In genomic region chr12:11726659-11727058, GRCh38 we compare ENCODE assay signal across 14 cellular contexts.
DNase-seq lines count a peak whose midpoint lies in the region; ATAC-seq and TF ChIP-seq lines count a peak whose summit lies in the region.
"Had no signal": no experiment of that assay in that cellular context is flagged by ENCODE, and none has a peak within 500 bp of the region (broad histone marks: within the 10 kb centered on the region; RNA-seq: fewer than 3 reads in every experiment).

No MANE protein-coding gene starts in this region.

- peak; percentile 58 for ATAC-seq in activated naive CD8-positive, alpha-beta T cell treated with anti-CD3 and anti-CD28 coated beads, Interleukin-2, amount 50 U/mL, for 24 hours
- ATAC-seq: A549 had no signal

- no peak overlapping the region for H2BK120ac ChIP-seq in H9 (ENCODE audit: low read depth, low read length, poor library complexity, severe bottlenecking)

- H3K79me2 ChIP-seq in H9 (ENCODE audit: insufficient read depth, low read length), result no peaks in the 10 kb centered on the region

- H3K4me1 ChIP-seq in H9 (ENCODE audit: insufficient read depth, low read length) (peaks cover 3% of the 10 kb centered on the region; the same call in 1 of the 2 replicates), sigmoid colon (peaks cover 0 to 87% (median 69%) of the 10 kb centered on the region in 4 donors)

- H3K36me3 ChIP-seq in sigmoid colon, result no peaks in the 10 kb centered on the region
- H3K36me3 ChIP-seq: heart left ventricle, Peyer's patch had no signal

- TF ChIP-seq EP300 in sigmoid colon (IDR thresholded peaks at IDR 0.05), result no peak

- H3K4me1 Mint-ChIP-seq in activated CD4-positive, alpha-beta T cell treated with anti-CD3 and anti-CD28 coated beads, Interleukin-2, amount 10 ng/mL, durations not matched to agents 7 days and 5 days, result peaks cover 55% of the 10 kb centered on the region
- H3K4me1 Mint-ChIP-seq in H9, result peaks cover 31 to 41% of the 10 kb centered on the region in 2 experiments
- H3K4me1 Mint-ChIP-seq in activated naive CD8-positive, alpha-beta T cell treated with anti-CD3 and anti-CD28 coated beads, Interleukin-2, amount 50 U/mL, for 24 hours, result peaks cover 69% of the 10 kb centered on the region

- H3K4me3 Mint-ChIP-seq in activated CD4-positive, alpha-beta T cell treated with anti-CD3 and anti-CD28 coated beads, Interleukin-2, amount 10 ng/mL, durations not matched to agents 7 days and 5 days, result no peak overlapping the region
- H3K4me3 Mint-ChIP-seq in H9, result no peak overlapping the region
- H3K4me3 Mint-ChIP-seq in activated naive CD8-positive, alpha-beta T cell treated with anti-CD3 and anti-CD28 coated beads, Interleukin-2, amount 50 U/mL, for 24 hours, result no peak overlapping the region

- H4K91ac ChIP-seq in H9 (ENCODE audit: insufficient read length, low read depth, low read length), result no peak overlapping the region

- H4K5ac ChIP-seq in H9 (ENCODE audit: insufficient read length, low read depth, low read length), result no peak overlapping the region

- no peak overlapping the region for H2BK15ac ChIP-seq in H9 (ENCODE audit: low read depth, low read length)

- no peak overlapping the region for H3K14ac ChIP-seq in H9 (ENCODE audit: insufficient read depth, low read length)

- H3K9me3 ChIP-seq in H9 (ENCODE audit: control insufficient read depth, low read depth, low read length), result no peaks in the 10 kb centered on the region
- no peaks in the 10 kb centered on the region for H3K9me3 ChIP-seq in sigmoid colon
- H3K9me3 ChIP-seq: A549, heart left ventricle, Peyer's patch had no signal

- CTCF ChIA-PET in activated CD4-positive, alpha-beta T cell treated with anti-CD3 and anti-CD28 coated beads, Interleukin-2, amount 10 ng/mL, durations not matched to agents 7 days and 5 days (lab: Charles Lee), result interaction anchor here (1.0 to 1.4 kb wide), 4 partner anchors 18 to 575 kb away, joined by 3 read pairs; no protein-coding TSS in a partner anchor
- CTCF ChIA-PET in GM10248 (lab: Yijun Ruan, JAX), result interaction anchor here (0.8 to 3.1 kb wide), 16 partner anchors 10 to 598 kb away, joined by 3 to 10 read pairs (median 4); no protein-coding TSS in a partner anchor

- TF ChIP-seq POLR2A in sigmoid colon (IDR thresholded peaks at IDR 0.05), result no peak

- H2BK12ac ChIP-seq in H9 (ENCODE audit: insufficient read length, low read depth, low read length), result no peak overlapping the region

- no peak overlapping the region for H3K9ac ChIP-seq in H9 (ENCODE audit: extremely low read depth, insufficient read length, low read length)

- no peak overlapping the region for H4K8ac ChIP-seq in H9 (replicated peaks; ENCODE audit: insufficient read length, low read depth, low read length)

- POLR2A ChIA-PET in activated CD4-positive, alpha-beta T cell treated with anti-CD3 and anti-CD28 coated beads, Interleukin-2, amount 10 ng/mL, durations not matched to agents 7 days and 5 days (lab: Charles Lee), result no interaction called here
- POLR2A ChIA-PET in GM10248 (lab: Yijun Ruan, JAX), result interaction anchor here (0.5 kb wide), 1 partner anchor 42 kb away, joined by 4 read pairs; no protein-coding TSS in a partner anchor

- H3K36me3 Mint-ChIP-seq in activated CD4-positive, alpha-beta T cell treated with anti-CD3 and anti-CD28 coated beads, Interleukin-2, amount 10 ng/mL, durations not matched to agents 7 days and 5 days (ENCODE audit: low read depth), result peaks cover 20% of the 10 kb centered on the region
- H3K36me3 Mint-ChIP-seq in H9 (ENCODE audit: insufficient read depth in 1 of 3, low read depth in 3 of 3), result no peaks in the 10 kb centered on the region; a peak in 1 of 7 replicates
- H3K36me3 Mint-ChIP-seq in activated naive CD8-positive, alpha-beta T cell treated with anti-CD3 and anti-CD28 coated beads, Interleukin-2, amount 50 U/mL, for 24 hours (ENCODE audit: low read depth), result peaks cover 7% of the 10 kb centered on the region

- no peak overlapping the region for H3K4ac ChIP-seq in H9 (ENCODE audit: low read depth, low read length)

- H2BK5ac ChIP-seq in H9 (ENCODE audit: insufficient read length, low read length), result no peak overlapping the region

- H2AK5ac ChIP-seq in H9 (ENCODE audit: insufficient read length, low read length), result no peak overlapping the region

- no peak overlapping the region for H2AFZ ChIP-seq in H9 (ENCODE audit: low read length)

- H3K23ac ChIP-seq in H9 (ENCODE audit: insufficient read length, low read depth, low read length), result no peak overlapping the region

- no peak overlapping the region for H3K56ac ChIP-seq in H9 (ENCODE audit: insufficient read length, low read depth, low read length)

- no peaks in the 10 kb centered on the region for H3K79me1 ChIP-seq in H9 (ENCODE audit: insufficient read depth, low read depth, low read length, poor library complexity, severe bottlenecking)

- no peaks in the 10 kb centered on the region for H3K23me2 ChIP-seq in H9 (ENCODE audit: insufficient read length, low read depth, low read length, poor library complexity, severe bottlenecking)

- H3K18ac ChIP-seq in H9 (ENCODE audit: insufficient read length, low read depth, low read length), result no peak overlapping the region

- H2BK20ac ChIP-seq in H9 (ENCODE audit: low read depth, low read length, poor library complexity, severe bottlenecking), result peak overlapping the region; percentile 12

- no peak for DNase-seq in activated CD4-positive, alpha-beta T cell treated with anti-CD3 and anti-CD28 coated beads, Interleukin-2, amount 10 ng/mL, durations not matched to agents 7 days and 5 days
- DNase-seq in activated CD4-positive, alpha-beta T cell treated with anti-CD3 and anti-CD28 coated beads, Interleukin-2, amount 50 U/mL, for 1 hour, result no peak
- DNase-seq in H9, result no peak
- DNase-seq in activated naive CD8-positive, alpha-beta T cell treated with anti-CD3 and anti-CD28 coated beads, Interleukin-2, amount 50 U/mL, for 24 hours, result no peak
- DNase-seq in sigmoid colon, result no peak
- DNase-seq in GM10248 (ENCODE audit: extremely low spot score), result no peak
- no peak for DNase-seq in HuH-7.5 (ENCODE audit: low spot score)
- no peak for DNase-seq in stimulated activated CD4-positive, alpha-beta T cell treated with anti-CD3 and anti-CD28 coated beads, Interleukin-4, amount 100 ng/mL, for 4 hours
- DNase-seq: activated CD4-positive, CD25-positive, alpha-beta regulatory T cell; HCEC 1CT; heart left ventricle; NCI-H748 treated with DMSO at 0.1 percent for 48 hours had no signal

- TF ChIP-seq CTCF in H9 (conservative IDR thresholded peaks at IDR 0.05), result no peak
- TF ChIP-seq CTCF in sigmoid colon (IDR thresholded peaks at IDR 0.05), result no peak
- no peak for TF ChIP-seq CTCF in GM10248 (IDR thresholded peaks at IDR 0.05; ENCODE audit: control extremely low read depth, extremely low read depth, low read depth, missing control alignments)

- H4K20me1 ChIP-seq in H9 (ENCODE audit: control insufficient read depth, insufficient read depth, insufficient read length), result no peaks in the 10 kb centered on the region

- H3K4me2 ChIP-seq in H9 (ENCODE audit: insufficient read depth, insufficient read length, low read length), result no peak overlapping the region
- H3K4me2 ChIP-seq: A549 had no signal

- no peak overlapping the region for H3K4me3 ChIP-seq in sigmoid colon
- H3K4me3 ChIP-seq: A549, heart left ventricle, Peyer's patch had no signal

- peak overlapping the region; percentile 38 for H3K27ac Mint-ChIP-seq in activated CD4-positive, alpha-beta T cell treated with anti-CD3 and anti-CD28 coated beads, Interleukin-2, amount 10 ng/mL, durations not matched to agents 7 days and 5 days
- peak overlapping the region in 1 of 3 experiments; percentile 56; a peak in 2 of 7 replicates for H3K27ac Mint-ChIP-seq in H9
- H3K27ac Mint-ChIP-seq in activated naive CD8-positive, alpha-beta T cell treated with anti-CD3 and anti-CD28 coated beads, Interleukin-2, amount 50 U/mL, for 24 hours, result peak overlapping the region; percentile 70

- H3T11ph ChIP-seq in H9 (ENCODE audit: low read length), result no peak overlapping the region

- no peaks in the 10 kb centered on the region for H3K27me3 ChIP-seq in H9 (ENCODE audit: insufficient read depth, low read length)
- H3K27me3 ChIP-seq in sigmoid colon, result no peaks in the 10 kb centered on the region
- H3K27me3 ChIP-seq: heart left ventricle, Peyer's patch had no signal

- peaks cover 4% of the 10 kb centered on the region for H3K9me3 Mint-ChIP-seq in activated CD4-positive, alpha-beta T cell treated with anti-CD3 and anti-CD28 coated beads, Interleukin-2, amount 10 ng/mL, durations not matched to agents 7 days and 5 days
- H3K9me3 Mint-ChIP-seq in H9, result no peaks in the 10 kb centered on the region
- peaks cover 5% of the 10 kb centered on the region for H3K9me3 Mint-ChIP-seq in activated naive CD8-positive, alpha-beta T cell treated with anti-CD3 and anti-CD28 coated beads, Interleukin-2, amount 50 U/mL, for 24 hours

- H3K27ac ChIP-seq in H9 (ENCODE audit: insufficient read length, low read depth, low read length) (no peak overlapping the region), sigmoid colon (peak overlapping the region; percentile 39 to 73 (median 68))
- H3K27ac ChIP-seq: A549 had no signal

- H3K27me3 Mint-ChIP-seq in activated CD4-positive, alpha-beta T cell treated with anti-CD3 and anti-CD28 coated beads, Interleukin-2, amount 10 ng/mL, durations not matched to agents 7 days and 5 days, result no peaks in the 10 kb centered on the region
- H3K27me3 Mint-ChIP-seq in H9 (ENCODE audit: low read depth), result no peaks in the 10 kb centered on the region
- H3K27me3 Mint-ChIP-seq in activated naive CD8-positive, alpha-beta T cell treated with anti-CD3 and anti-CD28 coated beads, Interleukin-2, amount 50 U/mL, for 24 hours, result no peaks in the 10 kb centered on the region

- intact Hi-C loops in sigmoid colon (cut with DNase I), result loop anchor here (10.0 kb wide), 1 partner anchor 308 kb away; no protein-coding TSS in a partner anchor

- WGBS in H9 (ENCODE audit: extremely low coverage, insufficient read length, low lambda C conversion rate), result no CpG with 5 or more reads among the region's 3 CpGs
- 86 to 87% methylated on average over 3 of the region's 3 CpGs for WGBS in sigmoid colon, 2 donors
